ENCODE assay signal across 8 cellular contexts in genomic region chr19:49891393-49891792, GRCh38. TPM values are rescaled to one million over a fixed set of nuclear protein-coding genes. Genes with fewer than 3 reads are reported as not detected.
DNase-seq lines count a peak whose midpoint lies in the region; ATAC-seq and TF ChIP-seq lines count a peak whose summit lies in the region.
"Had no signal": no experiment of that assay in that cellular context is flagged by ENCODE, and none has a peak within 500 bp of the region (broad histone marks: within the 10 kb centered on the region; RNA-seq: fewer than 3 reads in every experiment).

No MANE protein-coding gene starts in this region.

- H4K20me1 ChIP-seq in IMR-90 (ENCODE audit: insufficient read depth, low read length): no peaks in the 10 kb centered on the region

- no peaks in the 10 kb centered on the region for H3K27me3 Mint-ChIP-seq in effector memory CD8-positive, alpha-beta T cell

- dilution Hi-C loops in IMR-90 (cut with HindIII; ENCODE audit: low sequenced_read_pairs, unreplicated experiment): no loop called here

- POLR2A ChIA-PET in IMR-90 (lab: Charles Lee; ENCODE audit: unreplicated experiment): no interaction called here

- H4K91ac ChIP-seq in IMR-90 (ENCODE audit: insufficient read depth, low read depth, low read length): no peak overlapping the region

- no peak overlapping the region for H2BK15ac ChIP-seq in IMR-90 (ENCODE audit: low read depth, low read length)

- no peak overlapping the region for H4K5ac ChIP-seq in IMR-90 (ENCODE audit: low read depth, low read length)

- H3K9me3 ChIP-seq in IMR-90 (ENCODE audit: control insufficient read depth, insufficient read depth, low read length) (no peaks in the 10 kb centered on the region), MG63 (no peaks in the 10 kb centered on the region)
- H3K9me3 ChIP-seq: psoas muscle, stomach had no signal

- H3K27me3 ChIP-seq in IMR-90 (ENCODE audit: control insufficient read depth, insufficient read depth, low read length) (peaks cover 8% of the 10 kb centered on the region; the same call in 1 of the 2 replicates), MG63 (no peaks in the 10 kb centered on the region)

- no peak overlapping the region for H3K14ac ChIP-seq in IMR-90 (replicated peaks; ENCODE audit: low read depth, low read length)

- BruUV-seq in IMR-90 (replicated peaks; lab: Mats Ljungman, UMichigan): no TSS peak

- H3K9ac ChIP-seq in IMR-90 (ENCODE audit: low read depth, low read length): no peak overlapping the region

- H3K18ac ChIP-seq in IMR-90 (ENCODE audit: low read depth, low read length): no peak overlapping the region

- no peak overlapping the region for H3K27ac ChIP-seq in IMR-90 (ENCODE audit: insufficient read depth, low read length)
- H3K27ac ChIP-seq: psoas muscle, stomach had no signal

- no peak overlapping the region for H3K56ac ChIP-seq in IMR-90 (ENCODE audit: extremely low read depth, insufficient read depth, low read length)

- H3K36me3 Mint-ChIP-seq in effector memory CD8-positive, alpha-beta T cell (ENCODE audit: insufficient read depth): no peaks in the 10 kb centered on the region

- H3K4me3 ChIP-seq in IMR-90 (ENCODE audit: insufficient read depth, low read depth, low read length): no peak overlapping the region
- no peak overlapping the region for H3K4me3 ChIP-seq in MG63

- CTCF ChIA-PET in IMR-90 (lab: Yijun Ruan, JAX): interaction anchor here (0.6 kb wide), 1 partner anchor 44 kb away, joined by 10 read pairs; no protein-coding TSS in a partner anchor

- DNase-seq in IMR-90 (no peak), MG63 (no peak)
- DNase-seq in effector memory CD8-positive, alpha-beta T cell: no peak
- DNase-seq: immature natural killer cell, NCI-H2171, psoas muscle, stomach had no signal

- WGBS in IMR-90 (ENCODE audit: extremely low coverage in 2 of 2, insufficient read length in 1 of 2), 2 experiments: 81% methylated on average over 5 of the region's 17 CpGs; no CpG with 5 or more reads in 1 of the 2 experiments

- in situ Hi-C loops in IMR-90 (cut with MboI; ENCODE audit: low sequenced_read_pairs): no loop called here

- H2AK9ac ChIP-seq in IMR-90 (replicated peaks; ENCODE audit: low read depth, low read length, poor library complexity): no peak overlapping the region

- no peak for TF ChIP-seq RAD21 in IMR-90 (IDR thresholded peaks at IDR 0.05; ENCODE audit: low read length)

- H3K79me1 ChIP-seq in IMR-90 (ENCODE audit: low read depth in 1 of 2, low read length in 2 of 2): no peaks in the 10 kb centered on the region

- H4K8ac ChIP-seq in IMR-90 (ENCODE audit: low read depth in 2 of 2, low read length in 2 of 2): no peak overlapping the region

- no peak overlapping the region for H3K23ac ChIP-seq in IMR-90 (ENCODE audit: low read depth, low read length)

- H3K4me1 Mint-ChIP-seq in effector memory CD8-positive, alpha-beta T cell (ENCODE audit: low read depth in 2 of 2): peaks cover 8 to 51% of the 10 kb centered on the region in 2 donors

- no peak overlapping the region for H2BK20ac ChIP-seq in IMR-90 (ENCODE audit: low read depth, low read length)

- ATAC-seq in IMR-90 (ENCODE audit: low read depth): no peak
- ATAC-seq in effector memory CD8-positive, alpha-beta T cell (replicated peaks): peak; percentile 2
- no peak for ATAC-seq in HG02642 (IDR thresholded peaks at IDR 0.05; ENCODE audit: poor library complexity, unreplicated experiment)

- H3K4me1 ChIP-seq in IMR-90 (ENCODE audit: control insufficient read depth, insufficient read depth, low read length): peaks cover 2% of the 10 kb centered on the region; the same call in 1 of the 2 replicates

- peak overlapping the region; percentile 6 to 86 for H3K4me3 Mint-ChIP-seq in effector memory CD8-positive, alpha-beta T cell
- H3K4me3 Mint-ChIP-seq: immature natural killer cell had no signal

- intact Hi-C loops in IMR-90 (cut with micrococcal nuclease): no loop called here

- peak overlapping the region; percentile 33 for H2AFZ ChIP-seq in IMR-90 (replicated peaks; ENCODE audit: low read length, poor library complexity)

- no peak overlapping the region for H2BK5ac ChIP-seq in IMR-90 (ENCODE audit: low read depth, low read length, poor library complexity, severe bottlenecking)

- no peaks in the 10 kb centered on the region for H3K9me1 ChIP-seq in IMR-90 (ENCODE audit: insufficient read depth, low read length)

- H3K4me2 ChIP-seq in IMR-90 (ENCODE audit: low read depth, low read length): no peak overlapping the region

- no peak for TF ChIP-seq POLR2A in IMR-90 (IDR thresholded peaks at IDR 0.05; ENCODE audit: low read depth, low read length)

- TF ChIP-seq CTCF in IMR-90 (conservative IDR thresholded peaks at IDR 0.05; ENCODE audit: low read depth, low read length): no peak

- no peaks in the 10 kb centered on the region for H3K9me3 Mint-ChIP-seq in effector memory CD8-positive, alpha-beta T cell

- no peak overlapping the region for H2BK120ac ChIP-seq in IMR-90 (ENCODE audit: low read depth, low read length)

- H3K36me3 ChIP-seq in IMR-90 (ENCODE audit: control insufficient read depth, insufficient read depth, low read length) (peaks cover 5% of the 10 kb centered on the region; the same call in 1 of the 2 replicates), MG63 (no peaks in the 10 kb centered on the region)

- H3K4ac ChIP-seq in IMR-90 (ENCODE audit: low read depth, low read length): no peak overlapping the region

- 0 out of 2 replicates have a peak overlapping the region, but pooled peaks have one; percentile 16 for H2AK5ac ChIP-seq in IMR-90 (ENCODE audit: low read depth, low read length)

- peak overlapping the region in 1 of 2 donors; percentile 99 for H3K27ac Mint-ChIP-seq in effector memory CD8-positive, alpha-beta T cell
- H3K27ac Mint-ChIP-seq: immature natural killer cell had no signal

TF ChIP-seq in IMR-90, 13 proteins besides CTCF, POLR2A, EP300 and RAD21 (continues in another document):
- no peak for TF ChIP-seq ELK1 (IDR thresholded peaks at IDR 0.05; ENCODE audit: borderline replicate concordance, low read depth, low read length)
- no peak for TF ChIP-seq RCOR1 (IDR thresholded peaks at IDR 0.05; ENCODE audit: insufficient replicate concordance, low read length)
- TF ChIP-seq MXI1 (IDR thresholded peaks at IDR 0.05; ENCODE audit: borderline replicate concordance, low read depth, low read length): no peak
- TF ChIP-seq NFE2L2 (IDR thresholded peaks at IDR 0.05; ENCODE audit: low read depth, low read length): no peak
- no peak for TF ChIP-seq CHD1 (IDR thresholded peaks at IDR 0.05; ENCODE audit: low read depth, low read length)
- TF ChIP-seq USF2 (IDR thresholded peaks at IDR 0.05; ENCODE audit: low read depth, low read length): no peak
- no peak for TF ChIP-seq MAFK (IDR thresholded peaks at IDR 0.05; ENCODE audit: low read depth, low read length)
- TF ChIP-seq FOS (IDR thresholded peaks at IDR 0.05; ENCODE audit: low read depth, low read length): no peak
- TF ChIP-seq BHLHE40 (IDR thresholded peaks at IDR 0.05; ENCODE audit: low read depth, low read length): no peak
- no peak for TF ChIP-seq RFX5 (IDR thresholded peaks at IDR 0.05; ENCODE audit: low read depth, low read length)
- no peak for TF ChIP-seq SMC3 (IDR thresholded peaks at IDR 0.05; ENCODE audit: low read depth, low read length)

RNA-seq across cellular contexts. Expression of gene IL4I1, which starts 5.3 kb away (rescaled TPM):
- under 0.01 and 0.36 TPM in 2 replicates for total RNA-seq in IMR-90 (2012; rRNA removed)
- polyA plus RNA-seq in IMR-90 (2012; rRNA removed): 0.27 and 0.31 TPM in 2 replicates
- polyA plus RNA-seq in IMR-90 (2012; cell fraction: cytosol; rRNA removed): 0.29 and 0.48 TPM in 2 replicates
- 0.24 and 0.60 TPM in 2 replicates for polyA plus RNA-seq in IMR-90 (2012; cell fraction: nucleus; rRNA removed; ENCODE audit: low replicate concordance)
- 3.6 TPM in 1 of 2 replicates, not detected in the other for total RNA-seq in MG63 (2014; rRNA removed; shearing (Covaris generic); ENCODE audit: low replicate concordance)

RNA-seq across cellular contexts. Expression of gene TBC1D17, which starts 13.9 kb away (rescaled TPM):
- total RNA-seq in IMR-90 (2012; rRNA removed): 1.1 and 1.4 TPM in 2 replicates
- 26.8 and 27.8 TPM in 2 replicates for polyA plus RNA-seq in IMR-90 (2012; rRNA removed)
- 18.6 and 33.5 TPM in 2 replicates for polyA plus RNA-seq in IMR-90 (2012; cell fraction: cytosol; rRNA removed)
- 40.7 and 82.6 TPM in 2 replicates for polyA plus RNA-seq in IMR-90 (2012; cell fraction: nucleus; rRNA removed; ENCODE audit: low replicate concordance)
- total RNA-seq in MG63 (2014; rRNA removed; shearing (Covaris generic); ENCODE audit: low replicate concordance): 5.2 and 11.5 TPM in 2 replicates

RNA-seq across cellular contexts. Expression of gene AKT1S1, which starts 14.2 kb away (rescaled TPM):
- 3.6 and 5.0 TPM in 2 replicates for total RNA-seq in IMR-90 (2012; rRNA removed)
- 54.4 and 68.7 TPM in 2 replicates for polyA plus RNA-seq in IMR-90 (2012; rRNA removed)
- 58.5 and 76.0 TPM in 2 replicates for polyA plus RNA-seq in IMR-90 (2012; cell fraction: cytosol; rRNA removed)
- 78.4 and 102 TPM in 2 replicates for polyA plus RNA-seq in IMR-90 (2012; cell fraction: nucleus; rRNA removed; ENCODE audit: low replicate concordance)
- total RNA-seq in MG63 (2014; rRNA removed; shearing (Covaris generic); ENCODE audit: low replicate concordance): 12.1 and 16.5 TPM in 2 replicates

RNA-seq across cellular contexts. Expression of gene PNKP, which starts 24.0 kb away (rescaled TPM):
- 10.6 and 14.2 TPM in 2 replicates for total RNA-seq in IMR-90 (2012; rRNA removed)
- 25.0 and 33.0 TPM in 2 replicates for polyA plus RNA-seq in IMR-90 (2012; rRNA removed)
- 16.7 and 18.1 TPM in 2 replicates for polyA plus RNA-seq in IMR-90 (2012; cell fraction: cytosol; rRNA removed)
- polyA plus RNA-seq in IMR-90 (2012; cell fraction: nucleus; rRNA removed; ENCODE audit: low replicate concordance): 171 and 356 TPM in 2 replicates
- total RNA-seq in MG63 (2014; rRNA removed; shearing (Covaris generic); ENCODE audit: low replicate concordance): 29.4 and 46.4 TPM in 2 replicates

RNA-seq across cellular contexts. Expression of gene ATF5, which starts 37.6 kb away (rescaled TPM):
- 2.7 and 3.3 TPM in 2 replicates for total RNA-seq in IMR-90 (2012; rRNA removed)
- polyA plus RNA-seq in IMR-90 (2012; rRNA removed): 13.3 and 15.7 TPM in 2 replicates
- 14.8 and 22.7 TPM in 2 replicates for polyA plus RNA-seq in IMR-90 (2012; cell fraction: cytosol; rRNA removed)
- polyA plus RNA-seq in IMR-90 (2012; cell fraction: nucleus; rRNA removed; ENCODE audit: low replicate concordance): 22.9 and 36.5 TPM in 2 replicates
- 4.2 and 19.0 TPM in 2 replicates for total RNA-seq in MG63 (2014; rRNA removed; shearing (Covaris generic); ENCODE audit: low replicate concordance)
